In genomic region chr17:38894276-38894675, GRCh38 we compare ENCODE assay signal across 9 cellular contexts. TPM values are rescaled to one million over a fixed set of nuclear protein-coding genes. Genes with fewer than 3 reads are reported as not detected.
DNase-seq lines count a peak whose midpoint lies in the region; ATAC-seq, FAIRE-seq and TF ChIP-seq lines count a peak whose summit lies in the region.
"Had no signal": no experiment of that assay in that cellular context is flagged by ENCODE, and none has a peak within 500 bp of the region (broad histone marks: within the 10 kb centered on the region; RNA-seq: fewer than 3 reads in every experiment).

No MANE protein-coding gene starts in this region.

- H3K4me3 ChIP-seq in lower lobe of right lung (no peak overlapping the region), kidney (ENCODE audit: low read length in 2 of 2) (no peak overlapping the region)
- H3K4me3 ChIP-seq: thoracic aorta had no signal

- H3K9me3 ChIP-seq in lower lobe of right lung = no peaks in the 10 kb centered on the region
- H3K9me3 ChIP-seq in kidney (ENCODE audit: control insufficient read depth in 1 of 2, low read length in 2 of 2) = no peaks in the 10 kb centered on the region
- H3K9me3 ChIP-seq: thoracic aorta had no signal

- H3K27ac Mint-ChIP-seq in activated CD4-positive, alpha-beta T cell treated with anti-CD3 and anti-CD28 coated beads, Interleukin-2, amount 10 ng/mL, durations not matched to agents 7 days and 5 days = peak overlapping the region; percentile 3
- H3K27ac Mint-ChIP-seq in activated T-helper 2 cell treated with anti-CD3 and anti-CD28 coated beads, Interferon-gamma antibody, Interleukin-2, Interleukin-4, amounts not matched to agents 10 μg/mL and 5 μg/mL and 100 μg/mL, durations not matched to agents 14 hours and 24 hours and 36 hours = peak overlapping the region; percentile 78

- peak overlapping the region; percentile 50 for H3K27ac ChIP-seq in lower lobe of right lung
- peak overlapping the region; percentile 7 for H3K27ac ChIP-seq in temporal lobe (ENCODE audit: low read depth, low read length)
- H3K27ac ChIP-seq in kidney (ENCODE audit: low read depth in 2 of 2, low read length in 2 of 2) = no peak overlapping the region

- no peaks in the 10 kb centered on the region for H3K9me3 Mint-ChIP-seq in activated CD4-positive, alpha-beta T cell treated with anti-CD3 and anti-CD28 coated beads, Interleukin-2, amount 10 ng/mL, durations not matched to agents 7 days and 5 days
- no peaks in the 10 kb centered on the region for H3K9me3 Mint-ChIP-seq in activated T-helper 2 cell treated with anti-CD3 and anti-CD28 coated beads, Interferon-gamma antibody, Interleukin-2, Interleukin-4, amounts not matched to agents 10 μg/mL and 5 μg/mL and 100 μg/mL, durations not matched to agents 14 hours and 24 hours and 36 hours

- intact Hi-C loops in activated T-helper 2 cell treated with anti-CD3 and anti-CD28 coated beads, Interferon-gamma antibody, Interleukin-2, Interleukin-4, amounts not matched to agents 10 μg/mL and 5 μg/mL and 100 μg/mL, durations not matched to agents 14 hours and 24 hours and 36 hours (cut with micrococcal nuclease) = loop anchor here (10.0 kb wide), 1 partner anchor 71 kb away; the partner anchor contains the start of gene FBXO47
- intact Hi-C loops in lower lobe of right lung (cut with DNase I) = no loop called here
- intact Hi-C loops in kidney (cut with DNase I) = no loop called here

- POLR2A ChIA-PET in activated CD4-positive, alpha-beta T cell treated with anti-CD3 and anti-CD28 coated beads, Interleukin-2, amount 10 ng/mL, durations not matched to agents 7 days and 5 days (lab: Charles Lee) = interaction anchor here (0.9 kb wide), 1 partner anchor 12 kb away, joined by 3 read pairs; no protein-coding TSS in a partner anchor

- no peak for DNase-seq in activated CD4-positive, alpha-beta T cell treated with anti-CD3 and anti-CD28 coated beads, Interleukin-2, amount 10 ng/mL, durations not matched to agents 7 days and 5 days
- DNase-seq in activated CD4-positive, alpha-beta T cell treated with anti-CD3 and anti-CD28 coated beads for 48 hours = no peak
- DNase-seq in activated T-helper 2 cell treated with anti-CD3 and anti-CD28 coated beads, Interferon-gamma antibody, Interleukin-2, Interleukin-4, amounts not matched to agents 10 μg/mL and 5 μg/mL and 100 μg/mL, durations not matched to agents 14 hours and 24 hours and 36 hours (ENCODE audit: low spot score) = no peak
- DNase-seq in lower lobe of right lung (no peak), NCI-H187 treated with DMSO at 0.1 percent for 48 hours (lab: John Stamatoyannopoulos, UW) (no peak), NOMO-1 treated with DMSO at 0.1 percent for 48 hours (lab: John Stamatoyannopoulos, UW; ENCODE audit: unreplicated experiment) (no peak), kidney (no peak)

- ATAC-seq in lower lobe of right lung = no peak

- no peak overlapping the region for H3K4me3 Mint-ChIP-seq in activated CD4-positive, alpha-beta T cell treated with anti-CD3 and anti-CD28 coated beads, Interleukin-2, amount 10 ng/mL, durations not matched to agents 7 days and 5 days
- H3K4me3 Mint-ChIP-seq in activated T-helper 2 cell treated with anti-CD3 and anti-CD28 coated beads, Interferon-gamma antibody, Interleukin-2, Interleukin-4, amounts not matched to agents 10 μg/mL and 5 μg/mL and 100 μg/mL, durations not matched to agents 14 hours and 24 hours and 36 hours (ENCODE audit: low read depth) = no peak overlapping the region

- CTCF ChIA-PET in activated CD4-positive, alpha-beta T cell treated with anti-CD3 and anti-CD28 coated beads, Interleukin-2, amount 10 ng/mL, durations not matched to agents 7 days and 5 days (lab: Charles Lee) = interaction anchor here (1.1 to 1.4 kb wide), 2 partner anchors 9 to 21 kb away, joined by 4 to 7 read pairs; no protein-coding TSS in a partner anchor

- FAIRE-seq in kidney (lab: Jason Lieb, UNC) = no peak

- H3K9ac ChIP-seq in kidney (ENCODE audit: low read length in 2 of 2) = no peak overlapping the region

- H3K27me3 ChIP-seq in lower lobe of right lung (ENCODE audit: low read depth) = no peaks in the 10 kb centered on the region

- TF ChIP-seq CTCF in lower lobe of right lung (IDR thresholded peaks at IDR 0.05) (no peak), kidney (IDR thresholded peaks at IDR 0.05; ENCODE audit: borderline replicate concordance, extremely low read depth, insufficient read depth) (no peak)

- peaks cover 70% of the 10 kb centered on the region for H3K36me3 Mint-ChIP-seq in activated CD4-positive, alpha-beta T cell treated with anti-CD3 and anti-CD28 coated beads, Interleukin-2, amount 10 ng/mL, durations not matched to agents 7 days and 5 days (ENCODE audit: low read depth)
- H3K36me3 Mint-ChIP-seq in activated T-helper 2 cell treated with anti-CD3 and anti-CD28 coated beads, Interferon-gamma antibody, Interleukin-2, Interleukin-4, amounts not matched to agents 10 μg/mL and 5 μg/mL and 100 μg/mL, durations not matched to agents 14 hours and 24 hours and 36 hours (ENCODE audit: low read depth) = peaks cover 75% of the 10 kb centered on the region

- H3K36me3 ChIP-seq in lower lobe of right lung = peaks cover 92% of the 10 kb centered on the region
- H3K36me3 ChIP-seq in kidney (ENCODE audit: control insufficient read depth in 1 of 2, insufficient read depth in 2 of 2, low read length in 2 of 2) = peaks cover 13 to 36% of the 10 kb centered on the region in 2 donors

- H3K27me3 Mint-ChIP-seq in activated CD4-positive, alpha-beta T cell treated with anti-CD3 and anti-CD28 coated beads, Interleukin-2, amount 10 ng/mL, durations not matched to agents 7 days and 5 days = no peaks in the 10 kb centered on the region
- no peaks in the 10 kb centered on the region for H3K27me3 Mint-ChIP-seq in activated T-helper 2 cell treated with anti-CD3 and anti-CD28 coated beads, Interferon-gamma antibody, Interleukin-2, Interleukin-4, amounts not matched to agents 10 μg/mL and 5 μg/mL and 100 μg/mL, durations not matched to agents 14 hours and 24 hours and 36 hours (ENCODE audit: low read depth)

- H3K4me1 Mint-ChIP-seq in activated CD4-positive, alpha-beta T cell treated with anti-CD3 and anti-CD28 coated beads, Interleukin-2, amount 10 ng/mL, durations not matched to agents 7 days and 5 days = peaks cover 90% of the 10 kb centered on the region
- H3K4me1 Mint-ChIP-seq in activated T-helper 2 cell treated with anti-CD3 and anti-CD28 coated beads, Interferon-gamma antibody, Interleukin-2, Interleukin-4, amounts not matched to agents 10 μg/mL and 5 μg/mL and 100 μg/mL, durations not matched to agents 14 hours and 24 hours and 36 hours (ENCODE audit: low read depth) = peaks cover 65% of the 10 kb centered on the region

- H3K4me1 ChIP-seq in lower lobe of right lung (peaks cover 74% of the 10 kb centered on the region), kidney (ENCODE audit: control insufficient read depth in 1 of 2, insufficient read depth in 1 of 2, low read depth in 1 of 2, low read length in 2 of 2) (peaks cover 36 to 43% of the 10 kb centered on the region in 2 donors)

RNA-seq across cellular contexts. Expression of gene LASP1, which starts 24.4 kb away (rescaled TPM):
- 100 to 1,000 TPM; 189 to 200 TPM for total RNA-seq in activated CD4-positive, alpha-beta T cell treated with anti-CD3 and anti-CD28 coated beads, Interleukin-2, amount 10 ng/mL, durations not matched to agents 7 days and 5 days
- 151 and 156 TPM in 2 replicates for total RNA-seq in activated T-helper 2 cell treated with anti-CD3 and anti-CD28 coated beads, Interferon-gamma antibody, Interleukin-2, Interleukin-4, amounts not matched to agents 10 μg/mL and 5 μg/mL and 100 μg/mL, durations not matched to agents 14 hours and 24 hours and 36 hours
- total RNA-seq in lower lobe of right lung = 158 TPM
- total RNA-seq in temporal lobe = 53.1 TPM
- 138 TPM for total RNA-seq in kidney
- 62.5 TPM for polyA plus RNA-seq in kidney (ENCODE audit: insufficient read depth, low read depth, low replicate concordance)

RNA-seq across cellular contexts. Expression of gene RPL23, which starts 40.8 kb away (rescaled TPM):
- 1,000 to 10,000 TPM; 1,147 to 1,160 TPM for total RNA-seq in activated CD4-positive, alpha-beta T cell treated with anti-CD3 and anti-CD28 coated beads, Interleukin-2, amount 10 ng/mL, durations not matched to agents 7 days and 5 days
- total RNA-seq in activated T-helper 2 cell treated with anti-CD3 and anti-CD28 coated beads, Interferon-gamma antibody, Interleukin-2, Interleukin-4, amounts not matched to agents 10 μg/mL and 5 μg/mL and 100 μg/mL, durations not matched to agents 14 hours and 24 hours and 36 hours = 1,775 and 1,796 TPM in 2 replicates
- total RNA-seq in lower lobe of right lung = 1,156 TPM
- 919 TPM for total RNA-seq in temporal lobe
- total RNA-seq in kidney = 1,183 TPM
- 2,399 TPM for polyA plus RNA-seq in kidney (ENCODE audit: insufficient read depth, low read depth, low replicate concordance)

Comparison
In these comparisons a context has a peak if more than half of its experiments do, and no peak if none do; other contexts are left out.
1. H3K27ac ChIP-seq: peak in lower lobe of right lung (single experiment) and temporal lobe (single experiment); none in kidney (0 of 2).